Comparison of ENCODE assay signal across 9 cellular contexts in genomic region chr6:158143700-158144099, GRCh38. TPM values are rescaled to one million over a fixed set of nuclear protein-coding genes. Genes with fewer than 3 reads are reported as not detected.
DNase-seq lines count a peak whose midpoint lies in the region; ATAC-seq and TF ChIP-seq lines count a peak whose summit lies in the region.
"Had no signal": no experiment of that assay in that cellular context is flagged by ENCODE, and none has a peak within 500 bp of the region (broad histone marks: within the 10 kb centered on the region; RNA-seq: fewer than 3 reads in every experiment).

No MANE protein-coding gene starts in this region.

- no peaks in the 10 kb centered on the region for H3K4me1 Mint-ChIP-seq in effector memory CD8-positive, alpha-beta T cell (ENCODE audit: low read depth in 2 of 2)

- TF ChIP-seq CTCF in GM10266 (IDR thresholded peaks at IDR 0.05; ENCODE audit: control insufficient read depth, insufficient read depth, low read depth, missing control alignments) (peak; percentile 36), mammary epithelial cell (conservative IDR thresholded peaks at IDR 0.05 in 1 of 2, IDR thresholded peaks at IDR 0.05 in 1 of 2; ENCODE audit: extremely low read depth in 1 of 2, insufficient read depth in 1 of 2, low read depth in 1 of 2, low read length in 2 of 2) (peak; percentile 30 to 48), mucosa of descending colon (IDR thresholded peaks at IDR 0.05) (no peak), upper lobe of left lung (IDR thresholded peaks at IDR 0.05) (no peak)

- H3K27me3 Mint-ChIP-seq in effector memory CD8-positive, alpha-beta T cell = no peaks in the 10 kb centered on the region
- H3K27me3 Mint-ChIP-seq: naive B cell had no signal

- dilution Hi-C loops in mammary epithelial cell (cut with HindIII; ENCODE audit: low sequenced_read_pairs) = no loop called here

- no peaks in the 10 kb centered on the region for H4K20me1 ChIP-seq in mammary epithelial cell (ENCODE audit: insufficient read depth, low read length)

- no peak overlapping the region for H2AFZ ChIP-seq in mammary epithelial cell (ENCODE audit: low read depth, low read length)

- no TSS peak for BruUV-seq in mammary epithelial cell (replicated peaks; lab: Mats Ljungman, UMichigan)

- H3K4me3 ChIP-seq in mammary epithelial cell (replicated peaks in 1 of 3; ENCODE audit: insufficient read depth in 1 of 3, low read depth in 2 of 3, low read length in 3 of 3) (no peak overlapping the region), mucosa of descending colon (no peak overlapping the region), upper lobe of left lung (no peak overlapping the region)

- WGBS in mammary epithelial cell (ENCODE audit: low coverage, missing lambda C conversion rate) = 6% methylated on average over 1 of the region's 1 CpG
- 35 to 70% methylated on average over 1 of the region's 1 CpG for WGBS in upper lobe of left lung, 2 donors

- peak; percentile 31 for ATAC-seq in mucosa of descending colon
- ATAC-seq in upper lobe of left lung (ENCODE audit: low FRiP score in 2 of 2) = no peak
- no peak for ATAC-seq in effector memory CD8-positive, alpha-beta T cell (replicated peaks)

- H3K27ac ChIP-seq in mammary epithelial cell (ENCODE audit: insufficient read depth, low read depth, low read length) (no peak overlapping the region), upper lobe of left lung (no peak overlapping the region)

- no peak overlapping the region for H3K27ac Mint-ChIP-seq in effector memory CD8-positive, alpha-beta T cell
- H3K27ac Mint-ChIP-seq: naive B cell had no signal

- DNase-seq in GM10266 (ENCODE audit: extremely low spot score) = no peak
- peak; percentile 27 to 38 for DNase-seq in Kasumi-1 (lab: John Stamatoyannopoulos, UW)
- DNase-seq in mammary epithelial cell = peak; percentile 19
- DNase-seq in mucosa of descending colon = no peak
- DNase-seq in upper lobe of left lung = no peak
- DNase-seq in effector memory CD8-positive, alpha-beta T cell = no peak
- no peak for DNase-seq in stimulated activated CD4-positive, alpha-beta T cell treated with anti-CD3 and anti-CD28 coated beads, Interleukin-1b, Interleukin-23, amount 100 ng/mL, for 48 hours
- DNase-seq: effector CD8-positive, alpha-beta T cell; naive B cell had no signal

- H3K4me1 ChIP-seq in mammary epithelial cell (ENCODE audit: insufficient read depth, low read length) = no peaks in the 10 kb centered on the region
- no peaks in the 10 kb centered on the region for H3K4me1 ChIP-seq in mucosa of descending colon (ENCODE audit: low read depth)
- no peaks in the 10 kb centered on the region for H3K4me1 ChIP-seq in upper lobe of left lung

- intact Hi-C loops in mammary epithelial cell (cut with micrococcal nuclease) = loop anchor here (2.0 kb wide), 2 partner anchors 23 to 63 kb away; no protein-coding TSS in a partner anchor
- intact Hi-C loops in mucosa of descending colon (cut with DNase I, micrococcal nuclease) = no loop called here

- H3K4me2 ChIP-seq in mammary epithelial cell (ENCODE audit: insufficient read depth, low read depth, low read length) = no peak overlapping the region

- no peak overlapping the region for H3K4me3 Mint-ChIP-seq in effector memory CD8-positive, alpha-beta T cell
- H3K4me3 Mint-ChIP-seq: naive B cell had no signal

- no peaks in the 10 kb centered on the region for H3K27me3 ChIP-seq in mammary epithelial cell (ENCODE audit: insufficient read depth, low read length)
- H3K27me3 ChIP-seq in upper lobe of left lung = no peaks in the 10 kb centered on the region

- H3K79me2 ChIP-seq in mammary epithelial cell (ENCODE audit: insufficient read depth, low read length) = no peaks in the 10 kb centered on the region

- TF ChIP-seq EP300 in upper lobe of left lung (IDR thresholded peaks at IDR 0.05) = no peak

- H3K36me3 ChIP-seq in mammary epithelial cell (ENCODE audit: insufficient read depth, low read length) (peaks cover 8% of the 10 kb centered on the region), mucosa of descending colon (ENCODE audit: low read depth) (no peaks in the 10 kb centered on the region), upper lobe of left lung (peaks cover 0 to 36% (median 10%) of the 10 kb centered on the region in 4 donors)

- CTCF ChIA-PET in mammary epithelial cell (lab: Charles Lee; ENCODE audit: low non-redundant PET) = no interaction called here

- H3K36me3 Mint-ChIP-seq in effector memory CD8-positive, alpha-beta T cell (ENCODE audit: insufficient read depth) = peaks cover 25% of the 10 kb centered on the region

- H3K9me3 Mint-ChIP-seq in effector memory CD8-positive, alpha-beta T cell = no peaks in the 10 kb centered on the region

- no peak for TF ChIP-seq POLR2A in upper lobe of left lung (IDR thresholded peaks at IDR 0.05)

- in situ Hi-C loops in mammary epithelial cell (cut with MboI; ENCODE audit: low sequenced_read_pairs in 2 of 2) = no loop called here

- H3K9me3 ChIP-seq in mammary epithelial cell (replicated peaks; ENCODE audit: insufficient read depth, low read length) (no peaks in the 10 kb centered on the region), mucosa of descending colon (no peaks in the 10 kb centered on the region), upper lobe of left lung (no peaks in the 10 kb centered on the region)

- H3K9ac ChIP-seq in mammary epithelial cell (ENCODE audit: insufficient read depth, low read length) = no peak overlapping the region

RNA-seq across cellular contexts. Expression of gene SERAC1, which starts 24.4 kb away (rescaled TPM):
- 10 to 100 TPM; 10.0 to 24.2 TPM for total RNA-seq in mammary epithelial cell
- polyA plus RNA-seq in mammary epithelial cell = 5.3 TPM
- 16.7 TPM for polyA minus RNA-seq in mammary epithelial cell
- total RNA-seq in mucosa of descending colon = 10 to 100 TPM in 1 of 3 donors, 1 to 10 TPM in 2; 5.8 to 12.2 (median 8.0) TPM
- total RNA-seq in upper lobe of left lung = 10 to 100 TPM in 1 of 6 donors, 1 to 10 TPM in 5; 3.2 to 11.4 (median 6.1) TPM

RNA-seq across cellular contexts. Expression of gene GTF2H5, which starts 24.4 kb away (rescaled TPM):
- total RNA-seq in mammary epithelial cell (10 to 100 TPM in 1 of 2 donors, 1 to 10 TPM in 1; 4.8 to 29.1 TPM), mucosa of descending colon (10 to 100 TPM; 11.2 to 15.8 (median 13.2) TPM), upper lobe of left lung (10 to 100 TPM in 2 of 6 donors, 1 to 10 TPM in 3, under 1 TPM in 1; 0.89 to 16.9 (median 3.4) TPM)
- polyA plus RNA-seq in mammary epithelial cell = 15.1 TPM
- 10.8 TPM for polyA minus RNA-seq in mammary epithelial cell

Comparison
In these comparisons a context has a peak if more than half of its experiments do, and no peak if none do; other contexts are left out.
1. DNase-seq: peak in Kasumi-1 (2 of 2) and mammary epithelial cell (single experiment); none in GM10266 (single experiment), mucosa of descending colon (0 of 3), upper lobe of left lung (0 of 2), effector memory CD8-positive, alpha-beta T cell (0 of 3) and stimulated activated CD4-positive, alpha-beta T cell treated with anti-CD3 and anti-CD28 coated beads, Interleukin-1b, Interleukin-23, amount 100 ng/mL, for 48 hours (single experiment).
2. CTCF ChIP-seq: peak in GM10266 (single experiment) and mammary epithelial cell (2 of 2); none in mucosa of descending colon (single experiment) and upper lobe of left lung (0 of 6).